21 cellular contexts compared by ENCODE assay signal in genomic region chr9:111197251-111197650, GRCh38.
"Had no signal": no experiment of that assay in that cellular context is flagged by ENCODE, and none has a peak within 500 bp of the region (broad histone marks: within the 10 kb centered on the region; RNA-seq: fewer than 3 reads in every experiment).

No MANE protein-coding gene starts in this region.

- ATAC-seq: gastrocnemius medialis, left colon, left ventricle myocardium superior, psoas muscle, sciatic nerve had no signal

- H3K27me3 ChIP-seq: esophagus muscularis mucosa, gastrocnemius medialis, neutrophil, stomach, transverse colon had no signal

- H3K9me3 ChIP-seq: gastrocnemius medialis, neutrophil, psoas muscle, transverse colon had no signal

- H3K4me3 ChIP-seq: esophagus muscularis mucosa, gastrocnemius medialis, lung, psoas muscle, skin epidermis, stomach, thoracic aorta, transverse colon had no signal

- H3K36me3 ChIP-seq: esophagus muscularis mucosa, gastrocnemius medialis, neutrophil, stomach, thoracic aorta, transverse colon had no signal

- H3K4me1 ChIP-seq: gastrocnemius medialis, psoas muscle, stomach, transverse colon had no signal

- DNase-seq: effector memory CD4-positive, alpha-beta T cell; gastrocnemius medialis; glutamatergic neuron; islet precursor cell; left colon; left ventricle myocardium superior; mesenchymal stem cell; midbrain; naive B cell; psoas muscle; stimulated activated naive CD4-positive, alpha-beta T cell; stomach; substantia nigra; transverse colon had no signal

- H3K27ac ChIP-seq: epithelial cell of prostate, gastrocnemius medialis, neutrophil, psoas muscle, stomach, thoracic aorta, transverse colon had no signal
